ENCODE assay signal across 27 cellular contexts in the genomic region with DNA sequence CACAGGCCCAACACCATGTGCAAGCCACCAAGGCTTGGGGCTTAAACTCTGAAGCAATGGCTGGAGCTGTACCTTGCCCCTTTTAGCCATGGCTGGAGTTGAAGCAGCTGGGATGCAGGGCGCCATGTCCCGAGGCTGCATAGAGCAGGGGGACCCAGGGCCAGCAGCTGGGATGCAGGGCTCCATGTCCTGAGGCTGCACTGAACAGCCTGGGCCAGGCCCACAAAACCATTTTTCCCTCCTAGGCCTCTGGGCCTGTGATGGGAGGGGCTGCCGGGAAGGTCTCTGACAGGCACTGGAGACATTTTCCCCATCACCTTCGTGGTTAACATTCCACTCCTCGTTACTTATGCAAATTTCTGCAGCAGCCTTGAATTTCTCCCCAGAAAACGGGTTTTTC. TPM values are rescaled to one million over a fixed set of nuclear protein-coding genes. Genes with fewer than 3 reads are reported as not detected.
DNase-seq lines count a peak whose midpoint lies in the region; ATAC-seq, FAIRE-seq and TF ChIP-seq lines count a peak whose summit lies in the region.
"Had no signal": no experiment of that assay in that cellular context is flagged by ENCODE, and none has a peak within 500 bp of the region (broad histone marks: within the 10 kb centered on the region; RNA-seq: fewer than 3 reads in every experiment).

No MANE protein-coding gene starts in this region.

- ATAC-seq in right lobe of liver, result no peak
- ATAC-seq in K562, result no peak
- ATAC-seq: GM12878 had no signal

- H3K4me1 ChIP-seq in liver (ENCODE audit: control insufficient read depth in 4 of 4, insufficient read depth in 4 of 4, low read length in 3 of 4), result no peaks in the 10 kb centered on the region
- H3K4me1 ChIP-seq in right lobe of liver, result no peaks in the 10 kb centered on the region
- no peaks in the 10 kb centered on the region for H3K4me1 ChIP-seq in K562 (replicated peaks in 1 of 2; ENCODE audit: control insufficient read depth in 2 of 2, insufficient read depth in 2 of 2, low read length in 2 of 2)
- H3K4me1 ChIP-seq: BE2C, BLaER1 had no signal

- CTCF ChIA-PET in K562 (lab: Yijun Ruan, JAX; ENCODE audit: low intra/inter-chr PET ratio), result no interaction called here
- CTCF ChIA-PET in activated naive CD4-positive, alpha-beta T cell treated with anti-CD3 and anti-CD28 coated beads for 36 hours (lab: Charles Lee), result no interaction called here

- peaks cover 4% of the 10 kb centered on the region for H3K4me1 Mint-ChIP-seq in endothelial cell (ENCODE audit: unreplicated experiment)
- no peaks in the 10 kb centered on the region for H3K4me1 Mint-ChIP-seq in activated CD4-positive, alpha-beta T cell treated with anti-CD3 and anti-CD28 coated beads, Interleukin-2, amount 10 ng/mL, durations not matched to agents 24 days and 14 days
- H3K4me1 Mint-ChIP-seq in activated naive CD4-positive, alpha-beta T cell treated with anti-CD3 and anti-CD28 coated beads for 36 hours (ENCODE audit: low read depth), result no peaks in the 10 kb centered on the region
- H3K4me1 Mint-ChIP-seq: CD14-positive monocyte had no signal

- no peak for TF ChIP-seq CTCF in liver (IDR thresholded peaks at IDR 0.05; ENCODE audit: low read depth, low read length, missing input control)
- TF ChIP-seq CTCF in right lobe of liver (IDR thresholded peaks at IDR 0.05), result no peak
- no peak for TF ChIP-seq CTCF in K562 (IDR thresholded peaks at IDR 0.05 in 2 of 3, conservative IDR thresholded peaks at IDR 0.05 in 1 of 3; ENCODE audit: insufficient read depth in 2 of 3, low read depth in 1 of 3, low read length in 3 of 3)
- no peak for TF ChIP-seq CTCF in endothelial cell (IDR thresholded peaks at IDR 0.05; ENCODE audit: unreplicated experiment)

- in situ Hi-C loops in K562 (cut with MboI), result no loop called here

- FAIRE-seq in K562 (lab: Jason Lieb, UNC), result no peak
- FAIRE-seq: GM12878, GM12892, GM18507 had no signal

- H3K36me3 Mint-ChIP-seq in endothelial cell (ENCODE audit: low read depth, unreplicated experiment), result peaks cover 94% of the 10 kb centered on the region
- H3K36me3 Mint-ChIP-seq in activated CD4-positive, alpha-beta T cell treated with anti-CD3 and anti-CD28 coated beads, Interleukin-2, amount 10 ng/mL, durations not matched to agents 24 days and 14 days (ENCODE audit: low read depth), result peaks cover 70% of the 10 kb centered on the region
- H3K36me3 Mint-ChIP-seq in activated naive CD4-positive, alpha-beta T cell treated with anti-CD3 and anti-CD28 coated beads for 36 hours (ENCODE audit: low read depth), result peaks cover 88% of the 10 kb centered on the region

- TF ChIP-seq POLR2A in right lobe of liver (IDR thresholded peaks at IDR 0.05) (no peak), K562 (conservative IDR thresholded peaks at IDR 0.05) (no peak)

- H3K9ac ChIP-seq in liver (ENCODE audit: low read depth in 1 of 2, low read length in 2 of 2), result no peak overlapping the region
- no peak overlapping the region for H3K9ac ChIP-seq in K562 (ENCODE audit: insufficient read depth in 1 of 2, low read depth in 2 of 2, low read length in 2 of 2)
- H3K9ac ChIP-seq: BLaER1 had no signal

- H3K36me3 ChIP-seq in liver (ENCODE audit: control insufficient read depth in 4 of 4, insufficient read depth in 3 of 4, low read depth in 1 of 4, low read length in 3 of 4), result peaks cover 2 to 45% (median 42%) of the 10 kb centered on the region in 4 donors
- H3K36me3 ChIP-seq in right lobe of liver, result peaks cover 0 to 17% (median 0%) of the 10 kb centered on the region in 4 donors
- no peaks in the 10 kb centered on the region for H3K36me3 ChIP-seq in K562 (ENCODE audit: control insufficient read depth, insufficient read depth, low read length)
- H3K36me3 ChIP-seq: BE2C had no signal

- POLR2A ChIA-PET in K562 (lab: Yijun Ruan, JAX), result interaction anchor here (0.7 kb wide), 1 partner anchor 13 kb away, joined by 3 read pairs; no protein-coding TSS in a partner anchor

- H3K9me3 ChIP-seq in liver (ENCODE audit: control insufficient read depth in 4 of 4, low read length in 3 of 4) (peaks cover 20 to 52% (median 39%) of the 10 kb centered on the region in 4 donors), right lobe of liver (peaks cover 0 to 11% (median 5%) of the 10 kb centered on the region in 4 donors), K562 (replicated peaks; ENCODE audit: control insufficient read depth, insufficient read depth, low read depth, low read length) (peaks cover 2% of the 10 kb centered on the region; the same call in 1 of the 2 replicates)

- peak overlapping the region; percentile 86 for H3K4me3 Mint-ChIP-seq in endothelial cell (ENCODE audit: unreplicated experiment)
- no peak overlapping the region for H3K4me3 Mint-ChIP-seq in activated CD4-positive, alpha-beta T cell treated with anti-CD3 and anti-CD28 coated beads, Interleukin-2, amount 10 ng/mL, durations not matched to agents 24 days and 14 days
- no peak overlapping the region for H3K4me3 Mint-ChIP-seq in activated naive CD4-positive, alpha-beta T cell treated with anti-CD3 and anti-CD28 coated beads for 36 hours
- H3K4me3 Mint-ChIP-seq: CD14-positive monocyte; CD4-positive, alpha-beta memory T cell; CD8-positive, alpha-beta memory T cell had no signal

- H3K27ac Mint-ChIP-seq in endothelial cell (ENCODE audit: unreplicated experiment), result no peak overlapping the region
- H3K27ac Mint-ChIP-seq in activated CD4-positive, alpha-beta T cell treated with anti-CD3 and anti-CD28 coated beads, Interleukin-2, amount 10 ng/mL, durations not matched to agents 24 days and 14 days, result no peak overlapping the region
- no peak overlapping the region for H3K27ac Mint-ChIP-seq in activated naive CD4-positive, alpha-beta T cell treated with anti-CD3 and anti-CD28 coated beads for 36 hours

- H3K27ac ChIP-seq in liver (ENCODE audit: low read depth in 1 of 2, low read length in 2 of 2), result no peak overlapping the region
- H3K27ac ChIP-seq in right lobe of liver, result no peak overlapping the region
- H3K27ac ChIP-seq in K562 (ENCODE audit: extremely low read depth, low read depth, low read length), result no peak overlapping the region
- H3K27ac ChIP-seq: 22Rv1, BLaER1 had no signal

- no TSS peak for BruUV-seq in K562 (replicated peaks; lab: Mats Ljungman, UMichigan)

- DNase-seq in right lobe of liver (no peak), K562 (ENCODE audit: extremely low read depth in 1 of 4, low spot score in 3 of 4) (no peak), endothelial cell (ENCODE audit: low spot score) (no peak), NCI-H2196 treated with DMSO at 0.1 percent for 48 hours (lab: John Stamatoyannopoulos, UW; ENCODE audit: unreplicated experiment) (no peak)
- no peak for DNase-seq in activated CD4-positive, alpha-beta T cell treated with anti-CD3 and anti-CD28 coated beads, Interleukin-2, amount 10 ng/mL, durations not matched to agents 24 days and 14 days
- no peak for DNase-seq in activated naive CD4-positive, alpha-beta T cell treated with anti-CD3 and anti-CD28 coated beads for 36 hours
- DNase-seq: ACHN; BE2C; C1 segment of cervical spinal cord; CD4-positive, alpha-beta memory T cell; CD4-positive, CD25-positive, alpha-beta regulatory T cell; CD8-positive, alpha-beta memory T cell; COR-L47; DMS 273 treated with DMSO at 0.1 percent for 48 hours; DMS153; DMS53; DMS79; DND-41; EL; GDM1 had no signal

- H3K9me3 Mint-ChIP-seq in endothelial cell (ENCODE audit: unreplicated experiment), result peaks cover 11% of the 10 kb centered on the region
- peaks cover 27% of the 10 kb centered on the region for H3K9me3 Mint-ChIP-seq in activated CD4-positive, alpha-beta T cell treated with anti-CD3 and anti-CD28 coated beads, Interleukin-2, amount 10 ng/mL, durations not matched to agents 24 days and 14 days
- peaks cover 60% of the 10 kb centered on the region for H3K9me3 Mint-ChIP-seq in activated naive CD4-positive, alpha-beta T cell treated with anti-CD3 and anti-CD28 coated beads for 36 hours

- TF ChIP-seq RAD21 in liver (IDR thresholded peaks at IDR 0.05), result no peak
- TF ChIP-seq RAD21 in K562 (CRISPR knock-in tag; conservative IDR thresholded peaks at IDR 0.05 in 1 of 2, IDR thresholded peaks at IDR 0.05 in 1 of 2), result no peak

- no peaks in the 10 kb centered on the region for H3K27me3 ChIP-seq in liver (ENCODE audit: control insufficient read depth in 4 of 4, insufficient read depth in 4 of 4, low read length in 3 of 4)
- no peaks in the 10 kb centered on the region for H3K27me3 ChIP-seq in right lobe of liver
- no peaks in the 10 kb centered on the region for H3K27me3 ChIP-seq in K562 (ENCODE audit: control insufficient read depth in 2 of 2, insufficient read depth in 2 of 2, low read length in 2 of 2)
- H3K27me3 ChIP-seq: BE2C, BLaER1 had no signal

- peak overlapping the region in 2 of 3 donors; percentile 46 to 63 for H3K4me3 ChIP-seq in liver (ENCODE audit: low read depth in 1 of 3, low read length in 3 of 3)
- H3K4me3 ChIP-seq in right lobe of liver, result no peak overlapping the region
- no peak overlapping the region for H3K4me3 ChIP-seq in K562
- H3K4me3 ChIP-seq: BLaER1, GM12878 had no signal

- H3K9me1 ChIP-seq in K562 (ENCODE audit: control insufficient read depth, insufficient read depth, low read length), result no peaks in the 10 kb centered on the region

- no peaks in the 10 kb centered on the region for H3K79me2 ChIP-seq in K562 (ENCODE audit: control insufficient read depth, insufficient read depth, low read length)

- no peaks in the 10 kb centered on the region for H4K20me1 ChIP-seq in K562 (replicated peaks; ENCODE audit: control insufficient read depth, insufficient read depth, low read length)
- H4K20me1 ChIP-seq: BLaER1 had no signal

- H3K27me3 Mint-ChIP-seq in endothelial cell (ENCODE audit: unreplicated experiment), result peaks cover 8% of the 10 kb centered on the region
- H3K27me3 Mint-ChIP-seq in activated CD4-positive, alpha-beta T cell treated with anti-CD3 and anti-CD28 coated beads, Interleukin-2, amount 10 ng/mL, durations not matched to agents 24 days and 14 days, result no peaks in the 10 kb centered on the region
- H3K27me3 Mint-ChIP-seq in activated naive CD4-positive, alpha-beta T cell treated with anti-CD3 and anti-CD28 coated beads for 36 hours (ENCODE audit: low read depth), result no peaks in the 10 kb centered on the region
- H3K27me3 Mint-ChIP-seq: CD4-positive, alpha-beta memory T cell; CD4-positive, CD25-positive, alpha-beta regulatory T cell; CD8-positive, alpha-beta memory T cell had no signal

- no peak overlapping the region for H2AFZ ChIP-seq in K562 (ENCODE audit: low read depth, low read length)

- WGBS in liver, result 96% methylated on average over 6 of the region's 6 CpGs
- 89% methylated on average over 4 of the region's 6 CpGs for WGBS in right lobe of liver (ENCODE audit: insufficient coverage, low coverage, low lambda C conversion rate, missing lambda C conversion rate)
- 3% methylated on average over 6 of the region's 6 CpGs for WGBS in K562 (ENCODE audit: insufficient coverage, low coverage, missing lambda C conversion rate)

- no peak overlapping the region for H3K4me2 ChIP-seq in K562 (ENCODE audit: insufficient read depth, low read length)
- H3K4me2 ChIP-seq: BLaER1 had no signal

- no peak for TF ChIP-seq EP300 in K562 (IDR thresholded peaks at IDR 0.05; ENCODE audit: low read length)

- intact Hi-C loops in right lobe of liver (cut with DNase I), result no loop called here
- intact Hi-C loops in K562 (cut with micrococcal nuclease), result no loop called here
- intact Hi-C loops in activated CD4-positive, alpha-beta T cell treated with anti-CD3 and anti-CD28 coated beads, Interleukin-2, amount 10 ng/mL, durations not matched to agents 24 days and 14 days (cut with micrococcal nuclease), result no loop called here
- intact Hi-C loops in activated naive CD4-positive, alpha-beta T cell treated with anti-CD3 and anti-CD28 coated beads for 36 hours (cut with micrococcal nuclease), result no loop called here

RNA-seq across cellular contexts. Expression of a gene that starts 10.8 kb away (rescaled TPM):
- total RNA-seq in liver (1 to 10 TPM; 2.8 to 6.1 TPM), right lobe of liver (10 to 100 TPM in 1 of 6 experiments, 1 to 10 TPM in 5; 1.1 to 10.8 (median 3.1) TPM), K562 (2014; rRNA removed) (2.8 and 3.4 TPM in 2 replicates), K562 (2014; rRNA removed; fragmentation: Illumina TruSeq; extraction: Trizol) (4.4 and 5.4 TPM in 2 replicates), K562 (2015; rRNA removed; fragmentation: Illumina TruSeq; extraction: Trizol) (3.3 and 3.5 TPM in 2 replicates), K562 (2021) (1.8 and 2.2 TPM in 2 replicates), endothelial cell (ENCODE audit: unreplicated experiment) (13.0 TPM)
- polyA plus RNA-seq in liver (1 to 10 TPM; 3.1 to 4.2 TPM), K562 (2011; rRNA removed) (7.0 and 10.5 TPM in 2 replicates), K562 (2014; fragmentation: Illumina TruSeq; extraction: Trizol) (5.0 and 5.2 TPM in 2 replicates), K562 (2014; fragmentation: Nextera tagmentation; extraction: Ambion mirVana) (10 to 100 TPM; 13.1 to 20.4 TPM), K562 (2014; rRNA removed) (4.0 and 4.6 TPM in 2 replicates)
- total RNA-seq in K562 (2011; cell fraction: chromatin; rRNA removed; ENCODE audit: low replicate concordance), result 2.1 and 3.5 TPM in 2 replicates
- total RNA-seq in K562 (2011; cell fraction: nucleolus; rRNA removed), result 2.2 and 3.6 TPM in 2 replicates
- 2.6 and 3.2 TPM in 2 replicates for total RNA-seq in K562 (2011; cell fraction: nucleoplasm; rRNA removed)
- polyA plus RNA-seq in K562 (2011; cell fraction: cytosol; rRNA removed), result 8.3 and 8.7 TPM in 2 replicates
- 1.9 and 2.6 TPM in 2 replicates for polyA plus RNA-seq in K562 (2011; cell fraction: nucleus; rRNA removed)
- polyA plus RNA-seq in K562 (2012), result 4.1 and 6.2 TPM in 2 replicates
- 1.9 and 2.7 TPM in 2 replicates for polyA minus RNA-seq in K562 (2011; rRNA and poly(A)+ RNA removed)
- 3.1 TPM in 1 of 2 replicates, not detected in the other for polyA minus RNA-seq in K562 (2011; cell fraction: cytosol; rRNA and poly(A)+ RNA removed)
- polyA minus RNA-seq in K562 (2011; cell fraction: nucleus; rRNA and poly(A)+ RNA removed), result 0.94 and 1.3 TPM in 2 replicates
- 4.1 and 4.3 TPM in 2 replicates for total RNA-seq in activated CD4-positive, alpha-beta T cell treated with anti-CD3 and anti-CD28 coated beads, Interleukin-2, amount 10 ng/mL, durations not matched to agents 24 days and 14 days
- total RNA-seq in activated naive CD4-positive, alpha-beta T cell treated with anti-CD3 and anti-CD28 coated beads for 36 hours, result 1 to 10 TPM; 3.1 to 3.4 TPM

RNA-seq across cellular contexts. Expression of a gene that starts 10.8 kb away (rescaled TPM):
- total RNA-seq in liver (1 to 10 TPM; 1.7 to 1.8 TPM), right lobe of liver (1 to 10 TPM in 2 of 6 experiments, under 1 TPM in 4; 0.31 to 1.6 (median 0.93) TPM), K562 (2014; rRNA removed) (0.09 and 0.41 TPM in 2 replicates), K562 (2014; rRNA removed; fragmentation: Illumina TruSeq; extraction: Trizol) (0.35 and 0.51 TPM in 2 replicates), K562 (2015; rRNA removed; fragmentation: Illumina TruSeq; extraction: Trizol) (0.30 and 0.40 TPM in 2 replicates), K562 (2021) (0.16 and 0.51 TPM in 2 replicates), endothelial cell (ENCODE audit: unreplicated experiment) (4.8 TPM)
- polyA plus RNA-seq in liver (under 1 TPM; 0.22 to 0.33 TPM), K562 (2011; rRNA removed) (0.96 and 1.0 TPM in 2 replicates), K562 (2014; fragmentation: Illumina TruSeq; extraction: Trizol) (0.19 and 0.37 TPM in 2 replicates), K562 (2014; fragmentation: Nextera tagmentation; extraction: Ambion mirVana) (under 1 TPM; 0.27 to 0.30 TPM), K562 (2014; rRNA removed) (0.03 and 0.07 TPM in 2 replicates)
- total RNA-seq in K562 (2011; cell fraction: chromatin; rRNA removed; ENCODE audit: low replicate concordance), result 2.5 and 4.6 TPM in 2 replicates
- total RNA-seq in K562 (2011; cell fraction: nucleolus; rRNA removed), result 1.0 and 2.0 TPM in 2 replicates
- total RNA-seq in K562 (2011; cell fraction: nucleoplasm; rRNA removed), result 2.0 and 2.1 TPM in 2 replicates
- 0.24 and 0.31 TPM in 2 replicates for polyA plus RNA-seq in K562 (2011; cell fraction: cytosol; rRNA removed)
- 0.84 and 1.00 TPM in 2 replicates for polyA plus RNA-seq in K562 (2011; cell fraction: nucleus; rRNA removed)
- polyA plus RNA-seq in K562 (2012), result 0.33 and 0.36 TPM in 2 replicates
- 0.81 and 1.1 TPM in 2 replicates for polyA minus RNA-seq in K562 (2011; rRNA and poly(A)+ RNA removed)
- polyA minus RNA-seq in K562 (2011; cell fraction: cytosol; rRNA and poly(A)+ RNA removed), result not detected in 2 replicates
- 0.81 and 2.3 TPM in 2 replicates for polyA minus RNA-seq in K562 (2011; cell fraction: nucleus; rRNA and poly(A)+ RNA removed)
- 1.3 and 1.6 TPM in 2 replicates for total RNA-seq in activated CD4-positive, alpha-beta T cell treated with anti-CD3 and anti-CD28 coated beads, Interleukin-2, amount 10 ng/mL, durations not matched to agents 24 days and 14 days
- 1 to 10 TPM in 1 of 2 experiments, under 1 TPM in 1; 0.84 to 1.3 TPM for total RNA-seq in activated naive CD4-positive, alpha-beta T cell treated with anti-CD3 and anti-CD28 coated beads for 36 hours

RNA-seq across cellular contexts. Expression of a gene that starts 15.5 kb away (rescaled TPM):
- total RNA-seq in liver (10 to 100 TPM in 1 of 2 donors, 1 to 10 TPM in 1; 7.3 to 13.9 TPM), right lobe of liver (1 to 10 TPM; 2.3 to 7.0 (median 4.8) TPM), K562 (2014; rRNA removed) (4.0 and 5.0 TPM in 2 replicates), K562 (2014; rRNA removed; fragmentation: Illumina TruSeq; extraction: Trizol) (5.4 and 6.0 TPM in 2 replicates), K562 (2015; rRNA removed; fragmentation: Illumina TruSeq; extraction: Trizol) (4.6 and 5.8 TPM in 2 replicates), K562 (2021) (3.8 and 4.5 TPM in 2 replicates), endothelial cell (ENCODE audit: unreplicated experiment) (26.1 TPM)
- polyA plus RNA-seq in liver (1 to 10 TPM; 1.8 to 3.4 TPM), K562 (2011; rRNA removed) (6.2 and 8.7 TPM in 2 replicates), K562 (2014; fragmentation: Illumina TruSeq; extraction: Trizol) (3.0 and 3.6 TPM in 2 replicates), K562 (2014; fragmentation: Nextera tagmentation; extraction: Ambion mirVana) (1 to 10 TPM; 1.5 to 2.7 TPM), K562 (2014; rRNA removed) (3.2 and 5.0 TPM in 2 replicates)
- total RNA-seq in K562 (2011; cell fraction: chromatin; rRNA removed; ENCODE audit: low replicate concordance), result 18.0 and 22.2 TPM in 2 replicates
- total RNA-seq in K562 (2011; cell fraction: nucleolus; rRNA removed), result 12.4 and 12.5 TPM in 2 replicates
- total RNA-seq in K562 (2011; cell fraction: nucleoplasm; rRNA removed), result 15.3 and 21.1 TPM in 2 replicates
- 5.3 TPM in 2 replicates for polyA plus RNA-seq in K562 (2011; cell fraction: cytosol; rRNA removed)
- 8.8 and 12.6 TPM in 2 replicates for polyA plus RNA-seq in K562 (2011; cell fraction: nucleus; rRNA removed)
- 3.4 and 5.0 TPM in 2 replicates for polyA plus RNA-seq in K562 (2012)
- 11.9 and 13.2 TPM in 2 replicates for polyA minus RNA-seq in K562 (2011; rRNA and poly(A)+ RNA removed)
- 2.9 and 3.1 TPM in 2 replicates for polyA minus RNA-seq in K562 (2011; cell fraction: cytosol; rRNA and poly(A)+ RNA removed)
- 7.1 and 10.1 TPM in 2 replicates for polyA minus RNA-seq in K562 (2011; cell fraction: nucleus; rRNA and poly(A)+ RNA removed)
- total RNA-seq in activated CD4-positive, alpha-beta T cell treated with anti-CD3 and anti-CD28 coated beads, Interleukin-2, amount 10 ng/mL, durations not matched to agents 24 days and 14 days, result 10.6 and 12.7 TPM in 2 replicates
- total RNA-seq in activated naive CD4-positive, alpha-beta T cell treated with anti-CD3 and anti-CD28 coated beads for 36 hours, result 10 to 100 TPM; 11.9 to 13.3 TPM

RNA-seq across cellular contexts. Expression of a gene that starts 23.1 kb away (rescaled TPM):
- total RNA-seq in liver (1 to 10 TPM; 3.2 to 5.6 TPM), right lobe of liver (1 to 10 TPM; 1.5 to 2.8 (median 2.1) TPM), K562 (2014; rRNA removed) (2.3 and 3.6 TPM in 2 replicates), K562 (2014; rRNA removed; fragmentation: Illumina TruSeq; extraction: Trizol) (4.5 and 5.2 TPM in 2 replicates), K562 (2015; rRNA removed; fragmentation: Illumina TruSeq; extraction: Trizol) (3.6 and 4.2 TPM in 2 replicates), K562 (2021) (3.6 and 4.2 TPM in 2 replicates), endothelial cell (ENCODE audit: unreplicated experiment) (15.7 TPM)
- polyA plus RNA-seq in liver (1 to 10 TPM in 1 of 2 donors, under 1 TPM in 1; 0.90 to 1.3 TPM), K562 (2011; rRNA removed) (4.3 and 5.5 TPM in 2 replicates), K562 (2014; fragmentation: Illumina TruSeq; extraction: Trizol) (3.3 and 3.4 TPM in 2 replicates), K562 (2014; fragmentation: Nextera tagmentation; extraction: Ambion mirVana) (1 to 10 TPM in 1 of 2 experiments, under 1 TPM in 1; 0.82 to 1.0 TPM), K562 (2014; rRNA removed) (2.0 and 2.1 TPM in 2 replicates)
- total RNA-seq in K562 (2011; cell fraction: chromatin; rRNA removed; ENCODE audit: low replicate concordance), result 9.8 and 12.0 TPM in 2 replicates
- total RNA-seq in K562 (2011; cell fraction: nucleolus; rRNA removed), result 7.0 and 8.8 TPM in 2 replicates
- total RNA-seq in K562 (2011; cell fraction: nucleoplasm; rRNA removed), result 7.7 and 8.0 TPM in 2 replicates
- 2.3 and 3.4 TPM in 2 replicates for polyA plus RNA-seq in K562 (2011; cell fraction: cytosol; rRNA removed)
- 5.8 and 7.7 TPM in 2 replicates for polyA plus RNA-seq in K562 (2011; cell fraction: nucleus; rRNA removed)
- polyA plus RNA-seq in K562 (2012), result 3.2 and 3.4 TPM in 2 replicates
- 9.9 and 11.2 TPM in 2 replicates for polyA minus RNA-seq in K562 (2011; rRNA and poly(A)+ RNA removed)
- polyA minus RNA-seq in K562 (2011; cell fraction: cytosol; rRNA and poly(A)+ RNA removed), result 4.1 and 4.5 TPM in 2 replicates
- 3.1 and 5.0 TPM in 2 replicates for polyA minus RNA-seq in K562 (2011; cell fraction: nucleus; rRNA and poly(A)+ RNA removed)
- total RNA-seq in activated CD4-positive, alpha-beta T cell treated with anti-CD3 and anti-CD28 coated beads, Interleukin-2, amount 10 ng/mL, durations not matched to agents 24 days and 14 days, result 5.3 and 5.8 TPM in 2 replicates
- 1 to 10 TPM; 3.3 to 3.6 TPM for total RNA-seq in activated naive CD4-positive, alpha-beta T cell treated with anti-CD3 and anti-CD28 coated beads for 36 hours

RNA-seq across cellular contexts. Expression of a gene that starts 36.8 kb away (rescaled TPM):
- total RNA-seq in liver, result 1 to 10 TPM; 7.6 to 8.2 TPM
- 1 to 10 TPM; 1.2 to 1.4 TPM for polyA plus RNA-seq in liver
- 1 to 10 TPM; 1.8 to 4.6 (median 3.4) TPM for total RNA-seq in right lobe of liver
- 28.0 and 43.1 TPM in 2 replicates for total RNA-seq in K562 (2011; cell fraction: chromatin; rRNA removed; ENCODE audit: low replicate concordance)
- 27.4 and 42.0 TPM in 2 replicates for total RNA-seq in K562 (2011; cell fraction: nucleolus; rRNA removed)
- total RNA-seq in K562 (2011; cell fraction: nucleoplasm; rRNA removed), result 33.1 and 35.2 TPM in 2 replicates
- total RNA-seq in K562 (2014; rRNA removed), result 7.7 and 8.0 TPM in 2 replicates
- total RNA-seq in K562 (2014; rRNA removed; fragmentation: Illumina TruSeq; extraction: Trizol), result 8.6 and 8.9 TPM in 2 replicates
- total RNA-seq in K562 (2015; rRNA removed; fragmentation: Illumina TruSeq; extraction: Trizol), result 6.5 and 6.9 TPM in 2 replicates
- 8.3 and 8.6 TPM in 2 replicates for total RNA-seq in K562 (2021)
- polyA plus RNA-seq in K562 (2011; rRNA removed), result 6.9 and 7.3 TPM in 2 replicates
- polyA plus RNA-seq in K562 (2011; cell fraction: cytosol; rRNA removed), result 1.8 and 3.0 TPM in 2 replicates
- 10.3 and 14.2 TPM in 2 replicates for polyA plus RNA-seq in K562 (2011; cell fraction: nucleus; rRNA removed)
- 3.0 and 3.4 TPM in 2 replicates for polyA plus RNA-seq in K562 (2012)
- 5.8 and 6.0 TPM in 2 replicates for polyA plus RNA-seq in K562 (2014; fragmentation: Illumina TruSeq; extraction: Trizol)
- polyA plus RNA-seq in K562 (2014; fragmentation: Nextera tagmentation; extraction: Ambion mirVana), result 1 to 10 TPM; 5.3 to 6.1 TPM
- 3.1 and 5.8 TPM in 2 replicates for polyA plus RNA-seq in K562 (2014; rRNA removed)
- polyA minus RNA-seq in K562 (2011; rRNA and poly(A)+ RNA removed), result 16.8 and 21.7 TPM in 2 replicates
- 4.3 and 6.3 TPM in 2 replicates for polyA minus RNA-seq in K562 (2011; cell fraction: cytosol; rRNA and poly(A)+ RNA removed)
- 22.3 and 38.7 TPM in 2 replicates for polyA minus RNA-seq in K562 (2011; cell fraction: nucleus; rRNA and poly(A)+ RNA removed)
- total RNA-seq in endothelial cell (ENCODE audit: unreplicated experiment), result 13.7 TPM
- 7.4 and 7.8 TPM in 2 replicates for total RNA-seq in activated CD4-positive, alpha-beta T cell treated with anti-CD3 and anti-CD28 coated beads, Interleukin-2, amount 10 ng/mL, durations not matched to agents 24 days and 14 days
- 1 to 10 TPM; 4.6 to 6.3 TPM for total RNA-seq in activated naive CD4-positive, alpha-beta T cell treated with anti-CD3 and anti-CD28 coated beads for 36 hours

Comparison
In these comparisons a context has a peak if more than half of its experiments do, and no peak if none do; other contexts are left out.
1. H3K4me3 ChIP-seq: peak in liver (2 of 3); none in right lobe of liver (0 of 3) and K562 (single experiment).